Comparison of ENCODE assay signal across 25 cellular contexts in the genomic region with DNA sequence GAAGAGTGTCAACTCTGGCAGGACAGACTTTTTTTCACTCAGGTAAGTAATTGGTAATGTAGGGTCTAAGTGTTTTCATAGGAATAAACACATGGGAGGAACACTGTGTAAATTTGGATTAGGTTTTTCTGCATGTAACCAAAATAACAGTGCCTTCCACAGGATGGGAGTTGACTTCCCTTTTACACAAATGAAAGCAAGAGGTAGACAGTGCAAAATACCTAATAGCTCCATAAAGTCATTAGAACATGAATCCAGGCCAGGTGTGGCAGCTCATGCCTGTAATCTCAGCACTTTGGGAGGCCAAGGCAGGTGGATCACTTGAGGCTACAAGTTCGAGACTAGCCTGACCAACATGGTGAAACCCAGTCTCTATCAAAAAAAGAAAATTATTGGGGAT. TPM values are rescaled to one million over a fixed set of nuclear protein-coding genes. Genes with fewer than 3 reads are reported as not detected.
"Had no signal": no experiment of that assay in that cellular context is flagged by ENCODE, and none has a peak within 500 bp of the region (broad histone marks: within the 10 kb centered on the region; RNA-seq: fewer than 3 reads in every experiment).

No MANE protein-coding gene starts in this region.

- ATAC-seq: activated CD8-positive, alpha-beta T cell treated with anti-CD3 and anti-CD28 coated beads for 36 hours; activated naive CD4-positive, alpha-beta T cell treated with anti-CD3 and anti-CD28 coated beads, Interleukin-2, amount 50 U/mL, for 72 hours; activated T-cell treated with anti-CD3 and anti-CD28 coated beads, Interleukin-2, amount 50 U/mL, for 4 hours; activated T-helper 17 cell treated with anti-CD3 and anti-CD28 coated beads, Interleukin-2, amount 50 U/mL, for 72 hours; left lung; sciatic nerve; stimulated activated effector memory CD8-positive, alpha-beta T cell treated with anti-CD3 and anti-CD28 coated beads, Interleukin-12 subunit alpha, Interleukin-12 subunit beta, amount 100 ng/mL, for 72 hours; T-helper 17 cell; WTC11 had no signal

- H3K4me3 ChIP-seq: breast epithelium, left lung, lung, ovary, skin epidermis, stomach, thyroid gland, upper lobe of left lung had no signal

- H3K9me3 ChIP-seq: breast epithelium, left lung, ovary, stomach, thyroid gland, upper lobe of left lung had no signal

- H3K27ac Mint-ChIP-seq: activated CD8-positive, alpha-beta T cell treated with anti-CD3 and anti-CD28 coated beads for 36 hours; activated naive CD4-positive, alpha-beta T cell treated with anti-CD3 and anti-CD28 coated beads, Interleukin-2, amount 50 U/mL, for 72 hours; activated T-helper 17 cell treated with anti-CD3 and anti-CD28 coated beads, Interleukin-2, amount 50 U/mL, for 72 hours; nephron progenitor cell; progenitor cell of endocrine pancreas; stimulated activated effector memory CD8-positive, alpha-beta T cell treated with anti-CD3 and anti-CD28 coated beads, Interleukin-12 subunit alpha, Interleukin-12 subunit beta, amount 100 ng/mL, for 72 hours; T-helper 17 cell; WTC11 had no signal

- H3K4me3 Mint-ChIP-seq: activated CD8-positive, alpha-beta T cell treated with anti-CD3 and anti-CD28 coated beads for 36 hours; activated T-cell treated with anti-CD3 and anti-CD28 coated beads, Interleukin-2, amount 50 U/mL, for 4 hours; activated T-helper 17 cell treated with anti-CD3 and anti-CD28 coated beads, Interleukin-2, amount 50 U/mL, for 72 hours; nephron progenitor cell; stimulated activated effector memory CD8-positive, alpha-beta T cell treated with anti-CD3 and anti-CD28 coated beads, Interleukin-12 subunit alpha, Interleukin-12 subunit beta, amount 100 ng/mL, for 72 hours; T-helper 17 cell; WTC11 had no signal

- H3K36me3 ChIP-seq: breast epithelium, left lung, ovary, stomach, thyroid gland, upper lobe of left lung had no signal

- H3K27me3 ChIP-seq: breast epithelium, left lung, ovary, stomach, thyroid gland, upper lobe of left lung had no signal

- H3K9me3 Mint-ChIP-seq: activated CD8-positive, alpha-beta T cell treated with anti-CD3 and anti-CD28 coated beads for 36 hours; activated naive CD4-positive, alpha-beta T cell treated with anti-CD3 and anti-CD28 coated beads, Interleukin-2, amount 50 U/mL, for 72 hours; activated T-cell treated with anti-CD3 and anti-CD28 coated beads, Interleukin-2, amount 50 U/mL, for 4 hours; activated T-helper 17 cell treated with anti-CD3 and anti-CD28 coated beads, Interleukin-2, amount 50 U/mL, for 72 hours; nephron progenitor cell; stimulated activated effector memory CD8-positive, alpha-beta T cell treated with anti-CD3 and anti-CD28 coated beads, Interleukin-12 subunit alpha, Interleukin-12 subunit beta, amount 100 ng/mL, for 72 hours; WTC11 had no signal

- H3K27ac ChIP-seq: breast epithelium, left lung, ovary, stomach, thyroid gland, upper lobe of left lung had no signal

- H3K36me3 Mint-ChIP-seq: activated naive CD4-positive, alpha-beta T cell treated with anti-CD3 and anti-CD28 coated beads, Interleukin-2, amount 50 U/mL, for 72 hours; WTC11 had no signal

- DNase-seq: activated CD4-positive, alpha-beta T cell treated with anti-CD3 and anti-CD28 coated beads, Interleukin-2, amount 50 U/mL, for 1 hour; activated CD8-positive, alpha-beta T cell treated with anti-CD3 and anti-CD28 coated beads for 36 hours; activated naive CD4-positive, alpha-beta T cell; activated T-cell treated with anti-CD3 and anti-CD28 coated beads, Interleukin-2, amount 50 U/mL, for 4 hours; central memory CD4-positive, alpha-beta T cell; dermis blood vessel endothelial cell; effector CD8-positive, alpha-beta T cell; left lung; nephron progenitor cell; ovary; stimulated activated CD4-positive, alpha-beta T cell treated with anti-CD3 and anti-CD28 coated beads, Interleukin-4, amount 100 ng/mL, for 24 hours; stomach; T-helper 17 cell; T1000; thyroid gland; upper lobe of left lung had no signal

- H3K4me1 ChIP-seq: breast epithelium, upper lobe of left lung had no signal

- H3K4me1 Mint-ChIP-seq: activated T-helper 17 cell treated with anti-CD3 and anti-CD28 coated beads, Interleukin-2, amount 50 U/mL, for 72 hours; stimulated activated effector memory CD8-positive, alpha-beta T cell treated with anti-CD3 and anti-CD28 coated beads, Interleukin-12 subunit alpha, Interleukin-12 subunit beta, amount 100 ng/mL, for 72 hours had no signal

RNA-seq across cellular contexts. Expression of a gene that starts 39.8 kb away (rescaled TPM):
- total RNA-seq: activated T-helper 17 cell treated with anti-CD3 and anti-CD28 coated beads, Interleukin-2, amount 50 U/mL, for 72 hours; dermis blood vessel endothelial cell; T-helper 17 cell had no signal
